1 cellular context compared by ENCODE assay signal in the genomic region with DNA sequence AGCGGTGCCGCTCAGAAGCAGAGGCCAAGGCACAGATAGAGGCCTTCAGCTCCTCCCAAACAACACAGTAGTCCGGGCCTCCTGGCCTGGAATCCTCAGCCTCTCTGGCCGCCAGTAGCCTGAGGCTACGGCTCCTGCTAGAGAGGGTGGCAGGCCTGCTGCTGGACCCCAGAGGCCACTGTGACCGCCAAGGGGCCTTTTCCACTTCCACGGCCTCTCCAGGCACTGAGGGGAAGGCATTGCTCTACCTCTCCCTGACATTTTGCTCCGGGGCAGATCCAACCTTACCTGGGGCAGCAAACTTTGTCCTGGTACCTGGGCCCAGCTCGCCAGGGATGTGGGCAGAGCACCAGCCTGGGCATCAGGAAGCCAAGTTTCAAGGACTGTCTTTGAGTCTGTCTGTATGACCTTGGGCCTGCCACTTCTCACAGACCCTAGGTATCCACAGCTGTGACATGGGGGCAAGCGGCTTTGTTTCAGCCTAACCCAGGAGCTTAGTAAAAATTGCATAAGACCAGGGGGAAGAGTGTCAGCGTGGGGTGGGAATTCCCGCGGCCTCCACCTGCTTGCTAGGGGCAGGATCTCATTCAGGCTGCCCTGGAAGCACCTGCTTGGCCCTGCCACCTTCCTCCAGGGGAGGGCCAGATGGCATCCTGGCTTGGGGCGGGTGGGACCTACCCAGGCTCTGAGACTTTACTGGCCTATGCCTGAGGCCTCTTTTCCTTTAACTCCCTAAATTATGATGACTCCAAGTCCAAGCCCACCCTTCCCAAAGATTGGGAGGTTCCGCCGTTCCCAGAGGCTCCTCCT.
A peak's percentile ranks its signal among the peaks of the same experiment; 100 is the strongest.
TF ChIP-seq lines count a peak whose summit lies in the region.

No MANE protein-coding gene starts in this region.

TF ChIP-seq in GM12878, 131 proteins besides CTCF, POLR2A, EP300 and RAD21:
- no peak for TF ChIP-seq IKZF1 (conservative IDR thresholded peaks at IDR 0.05)
- TF ChIP-seq MTA3 (IDR thresholded peaks at IDR 0.05; ENCODE audit: borderline replicate concordance, low read length), result 0 out of 2 replicates have a peak, but pooled peaks have one; percentile 16
